ENCODE assay signal across 15 cellular contexts in genomic region chr17:42411905-42412679, GRCh38. TPM values are rescaled to one million over a fixed set of nuclear protein-coding genes. Genes with fewer than 3 reads are reported as not detected.
A peak's percentile ranks its signal among the peaks of the same experiment; 100 is the strongest.
DNase-seq lines count a peak whose midpoint lies in the region; ATAC-seq and TF ChIP-seq lines count a peak whose summit lies in the region.
"Had no signal": no experiment of that assay in that cellular context is flagged by ENCODE, and none has a peak within 500 bp of the region (broad histone marks: within the 10 kb centered on the region; RNA-seq: fewer than 3 reads in every experiment).

No MANE protein-coding gene starts in this region.

- peaks cover 21% of the 10 kb centered on the region for H3K4me1 Mint-ChIP-seq in WTC11

- TF ChIP-seq EP300 in ovary (IDR thresholded peaks at IDR 0.05) (no peak), transverse colon (IDR thresholded peaks at IDR 0.05; ENCODE audit: low read depth) (no peak)

- H3K27ac ChIP-seq in epithelial cell of prostate, result peak overlapping the region; percentile 94
- H3K27ac ChIP-seq in ovary, result peak overlapping the region; percentile 6 to 75
- H3K27ac ChIP-seq in transverse colon, result peak overlapping the region; percentile 72 to 90 (median 79)
- H3K27ac ChIP-seq: HL-60 had no signal

- H3K9me3 ChIP-seq in ovary (no peaks in the 10 kb centered on the region), transverse colon (no peaks in the 10 kb centered on the region)

- no peak for ATAC-seq in WTC11
- no peak for ATAC-seq in GM21576 (IDR thresholded peaks at IDR 0.05; ENCODE audit: unreplicated experiment)
- ATAC-seq: stimulated activated naive CD8-positive, alpha-beta T cell treated with anti-CD3 and anti-CD28 coated beads, Interleukin-15, amount 100 ng/mL, for 72 hours; T-helper 17 cell had no signal

- no peak overlapping the region for H3K4me3 Mint-ChIP-seq in WTC11
- H3K4me3 Mint-ChIP-seq: activated naive CD8-positive, alpha-beta T cell; CD14-positive monocyte; nephron progenitor cell; stimulated activated naive CD8-positive, alpha-beta T cell treated with anti-CD3 and anti-CD28 coated beads, Interleukin-15, amount 100 ng/mL, for 72 hours; T-helper 17 cell had no signal

- peaks cover 44% of the 10 kb centered on the region for H3K4me1 ChIP-seq in ovary (ENCODE audit: insufficient read depth)
- peaks cover 28 to 72% (median 48%) of the 10 kb centered on the region in 4 donors for H3K4me1 ChIP-seq in transverse colon

- no peak for TF ChIP-seq POLR2A in ovary (IDR thresholded peaks at IDR 0.05)
- no peak for TF ChIP-seq POLR2A in transverse colon (IDR thresholded peaks at IDR 0.05)

- DNase-seq in WTC11 (ENCODE audit: low spot score), result no peak
- DNase-seq in epithelial cell of prostate (ENCODE audit: low read depth, low spot score), result no peak
- DNase-seq in ovary, result no peak
- DNase-seq in transverse colon, result no peak
- no peak for DNase-seq in activated CD8-positive, alpha-beta memory T cell treated with anti-CD3 and anti-CD28 coated beads for 24 hours
- no peak for DNase-seq in kidney glomerular epithelial cell (lab: John Stamatoyannopoulos, UW)
- DNase-seq: nephron progenitor cell; RPMI8226; small intestine; stimulated activated naive CD8-positive, alpha-beta T cell treated with anti-CD3 and anti-CD28 coated beads, Interleukin-15, amount 100 ng/mL, for 72 hours; T-helper 17 cell had no signal

- CTCF ChIA-PET in WTC11 (lab: Charles Lee), result interaction anchor here (1.2 kb wide), 1 partner anchor 16 kb away, joined by 3 read pairs; no protein-coding TSS in a partner anchor

- intact Hi-C loops in ovary (cut with DNase I) (no loop called here), transverse colon (cut with DNase I; ENCODE audit: low total_unique reads) (no loop called here)

- POLR2A ChIA-PET in WTC11 (lab: Charles Lee), result no interaction called here

- H3K9me3 Mint-ChIP-seq in WTC11, result no peaks in the 10 kb centered on the region
- H3K9me3 Mint-ChIP-seq: nephron progenitor cell; stimulated activated naive CD8-positive, alpha-beta T cell treated with anti-CD3 and anti-CD28 coated beads, Interleukin-15, amount 100 ng/mL, for 72 hours had no signal

- no peak overlapping the region for H3K27ac Mint-ChIP-seq in WTC11
- H3K27ac Mint-ChIP-seq: activated naive CD8-positive, alpha-beta T cell; CD14-positive monocyte; nephron progenitor cell; stimulated activated naive CD8-positive, alpha-beta T cell treated with anti-CD3 and anti-CD28 coated beads, Interleukin-15, amount 100 ng/mL, for 72 hours; T-helper 17 cell had no signal

- no peaks in the 10 kb centered on the region for H3K36me3 Mint-ChIP-seq in WTC11
- H3K36me3 Mint-ChIP-seq: activated naive CD8-positive, alpha-beta T cell; CD14-positive monocyte had no signal

- 63 to 66% (median 65%) methylated on average over 11 of the region's 11 CpGs for WGBS in ovary, 3 donors
- WGBS in transverse colon (ENCODE audit: low coverage in 1 of 2), 2 donors, result 68 to 83% methylated on average over 2 to 11 of the region's 11 CpGs

- TF ChIP-seq CTCF in WTC11 (IDR thresholded peaks at IDR 0.05) (no peak), ovary (IDR thresholded peaks at IDR 0.05) (no peak), transverse colon (IDR thresholded peaks at IDR 0.05) (no peak)

- no peaks in the 10 kb centered on the region for H3K36me3 ChIP-seq in ovary
- no peaks in the 10 kb centered on the region for H3K36me3 ChIP-seq in transverse colon

- H3K27me3 Mint-ChIP-seq in WTC11 (ENCODE audit: low read depth), result no peaks in the 10 kb centered on the region
- H3K27me3 Mint-ChIP-seq: activated naive CD8-positive, alpha-beta T cell; stimulated activated naive CD8-positive, alpha-beta T cell treated with anti-CD3 and anti-CD28 coated beads, Interleukin-15, amount 100 ng/mL, for 72 hours; T-helper 17 cell had no signal

- in situ Hi-C loops in transverse colon (cut with MboI; ENCODE audit: low pct_ligation_motif_present in 1 of 4, low pct_unique_long_range_greater_than_20kb in 1 of 4, low sequenced_read_pairs in 3 of 4), result loop anchor here in 1 of 4 donors (25.0 kb wide), 1 partner anchor 100 kb away; no protein-coding TSS in a partner anchor

- H3K27me3 ChIP-seq in ovary, result no peaks in the 10 kb centered on the region
- no peaks in the 10 kb centered on the region for H3K27me3 ChIP-seq in transverse colon

- H3K4me3 ChIP-seq in ovary (no peak overlapping the region), transverse colon (no peak overlapping the region)

TF ChIP-seq in WTC11, 78 proteins besides CTCF, POLR2A, EP300 and RAD21:
- 0 out of 2 replicates have a peak, but pooled peaks have one; percentile 17 for TF ChIP-seq ZNF121 (CRISPR knock-in tag; IDR thresholded peaks at IDR 0.05)
- no peak for TF ChIP-seq ZNF423 (CRISPR knock-in tag; IDR thresholded peaks at IDR 0.05)

RNA-seq across cellular contexts. Expression of gene CAVIN1, which starts 11.0 kb away (rescaled TPM):
- 24.6 to 28.4 TPM (median 27.8 TPM) in 3 replicates for total RNA-seq in WTC11 (2021)
- 100 to 1,000 TPM; 122 to 407 (median 281) TPM for total RNA-seq in ovary
- 100 to 1,000 TPM; 226 to 253 TPM for polyA plus RNA-seq in ovary
- 100 to 1,000 TPM in 1 of 4 donors, 10 to 100 TPM in 3; 53.7 to 135 (median 69.2) TPM for total RNA-seq in transverse colon
- polyA plus RNA-seq: CD14-positive monocyte had no signal

RNA-seq across cellular contexts. Expression of gene STAT3, which starts 23.9 kb away (rescaled TPM):
- total RNA-seq in WTC11 (2021) (74.4 to 98.0 TPM (median 74.9 TPM) in 3 replicates), ovary (100 to 1,000 TPM; 118 to 301 (median 207) TPM), transverse colon (100 to 1,000 TPM; 110 to 156 (median 130) TPM)
- 100 to 1,000 TPM in 1 of 2 donors, 10 to 100 TPM in 1; 58.3 to 129 TPM for polyA plus RNA-seq in ovary

RNA-seq across cellular contexts. Expression of gene ATP6V0A1, which starts 46.6 kb away (rescaled TPM):
- total RNA-seq in WTC11 (2021) (49.7 to 55.2 TPM (median 50.9 TPM) in 3 replicates), ovary (10 to 100 TPM; 47.6 to 94.1 (median 74.1) TPM), transverse colon (100 to 1,000 TPM in 2 of 4 donors, 10 to 100 TPM in 2; 91.8 to 313 (median 115) TPM)
- 100 to 1,000 TPM in 1 of 2 donors, 10 to 100 TPM in 1; 36.3 to 118 TPM for polyA plus RNA-seq in ovary

Comparison
In these comparisons a context has a peak if more than half of its experiments do, and no peak if none do; other contexts are left out.
1. H3K27ac ChIP-seq: peak in every context shown above with its lines; median percentile 94 in epithelial cell of prostate; 79 in transverse colon; 40 in ovary.